15 cellular contexts compared by ENCODE assay signal in the genomic region with DNA sequence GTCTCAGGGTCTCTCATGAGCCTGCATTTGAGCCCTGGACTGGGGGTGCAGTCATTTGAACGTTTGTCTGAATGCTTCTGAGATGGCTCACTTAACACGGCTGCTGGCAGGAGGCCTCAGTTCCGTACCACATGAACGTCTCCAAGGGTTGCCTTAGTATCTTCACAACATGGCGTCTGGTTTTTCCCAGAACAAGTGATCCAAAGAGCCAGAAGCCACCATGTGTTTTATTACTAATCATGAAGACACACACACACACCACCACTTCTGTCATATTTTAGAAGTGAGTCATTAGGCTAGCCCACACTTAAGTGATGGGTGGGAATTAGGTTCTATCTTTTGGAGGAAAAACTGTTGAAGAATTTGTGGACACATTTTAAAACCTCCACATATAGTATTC. TPM values are rescaled to one million over a fixed set of nuclear protein-coding genes. Genes with fewer than 3 reads are reported as not detected.
DNase-seq lines count a peak whose midpoint lies in the region; FAIRE-seq and TF ChIP-seq lines count a peak whose summit lies in the region.
"Had no signal": no experiment of that assay in that cellular context is flagged by ENCODE, and none has a peak within 500 bp of the region (broad histone marks: within the 10 kb centered on the region; RNA-seq: fewer than 3 reads in every experiment).

No MANE protein-coding gene starts in this region.

- H3K27me3 Mint-ChIP-seq in MCF 10A (ENCODE audit: insufficient read depth, unreplicated experiment) = no peaks in the 10 kb centered on the region
- no peaks in the 10 kb centered on the region for H3K27me3 Mint-ChIP-seq in activated CD4-positive, alpha-beta memory T cell treated with anti-CD3 and anti-CD28 coated beads for 36 hours
- H3K27me3 Mint-ChIP-seq: activated CD4-positive, alpha-beta T cell treated with anti-CD3 and anti-CD28 coated beads for 36 hours; naive thymus-derived CD8-positive, alpha-beta T cell had no signal

- peak overlapping the region; percentile 4 for H3K4me2 ChIP-seq in keratinocyte (ENCODE audit: control insufficient read depth, extremely low read depth, insufficient read depth, low read depth, low read length)

- H3K4me1 ChIP-seq in breast epithelium = no peaks in the 10 kb centered on the region
- H3K4me1 ChIP-seq in keratinocyte (ENCODE audit: control insufficient read depth, extremely low read depth, insufficient read depth, low read length) = peaks cover 15% of the 10 kb centered on the region
- H3K4me1 ChIP-seq: HAP-1 had no signal

- H3K36me3 ChIP-seq in breast epithelium (no peaks in the 10 kb centered on the region), keratinocyte (ENCODE audit: control insufficient read depth in 2 of 2, extremely low read depth in 1 of 2, insufficient read depth in 2 of 2, low read length in 2 of 2) (no peaks in the 10 kb centered on the region)
- H3K36me3 ChIP-seq: HAP-1 had no signal

- H3K4me1 Mint-ChIP-seq in MCF 10A (ENCODE audit: insufficient read depth, unreplicated experiment) = peaks cover 19% of the 10 kb centered on the region
- no peaks in the 10 kb centered on the region for H3K4me1 Mint-ChIP-seq in activated CD4-positive, alpha-beta memory T cell treated with anti-CD3 and anti-CD28 coated beads for 36 hours (ENCODE audit: low read depth)
- H3K4me1 Mint-ChIP-seq: activated CD4-positive, alpha-beta T cell treated with anti-CD3 and anti-CD28 coated beads for 36 hours; naive thymus-derived CD8-positive, alpha-beta T cell had no signal

- H3K4me3 Mint-ChIP-seq in MCF 10A (ENCODE audit: unreplicated experiment) = no peak overlapping the region
- H3K4me3 Mint-ChIP-seq in activated CD4-positive, alpha-beta memory T cell treated with anti-CD3 and anti-CD28 coated beads for 36 hours = no peak overlapping the region
- H3K4me3 Mint-ChIP-seq: activated CD4-positive, alpha-beta T cell treated with anti-CD3 and anti-CD28 coated beads for 36 hours; naive thymus-derived CD8-positive, alpha-beta T cell had no signal

- TF ChIP-seq CTCF in MCF 10A (IDR thresholded peaks at IDR 0.05; ENCODE audit: unreplicated experiment) (no peak), breast epithelium (IDR thresholded peaks at IDR 0.05) (no peak), keratinocyte (optimal IDR thresholded peaks at IDR 0.05 in 1 of 3, IDR thresholded peaks at IDR 0.05 in 1 of 3, conservative IDR thresholded peaks at IDR 0.05 in 1 of 3; ENCODE audit: extremely low read depth in 1 of 3, insufficient read depth in 2 of 3, low read length in 3 of 3) (no peak)

- no peaks in the 10 kb centered on the region for H3K9me3 ChIP-seq in breast epithelium
- H3K9me3 ChIP-seq in keratinocyte (ENCODE audit: control insufficient read depth, low read depth, low read length) = no peaks in the 10 kb centered on the region
- H3K9me3 ChIP-seq: HAP-1 had no signal

- no peak for TF ChIP-seq POLR2A in breast epithelium (IDR thresholded peaks at IDR 0.05)

- H3K79me2 ChIP-seq in keratinocyte (ENCODE audit: control insufficient read depth, insufficient read depth, low read length) = no peaks in the 10 kb centered on the region

- no peaks in the 10 kb centered on the region for H4K20me1 ChIP-seq in keratinocyte (ENCODE audit: control insufficient read depth, extremely low read depth, insufficient read depth, low read length)

- CTCF ChIA-PET in MCF 10A (lab: Yijun Ruan, JAX) = interaction anchor here (0.6 to 2.5 kb wide), 7 partner anchors 16 to 272 kb away, joined by 3 to 7 read pairs (median 5); no protein-coding TSS in a partner anchor
- CTCF ChIA-PET in activated CD4-positive, alpha-beta memory T cell treated with anti-CD3 and anti-CD28 coated beads for 36 hours (lab: Charles Lee) = no interaction called here

- H3K27me3 ChIP-seq in breast epithelium = no peaks in the 10 kb centered on the region
- H3K27me3 ChIP-seq in keratinocyte (ENCODE audit: control insufficient read depth, extremely low read depth, insufficient read depth, low read length) = no peaks in the 10 kb centered on the region

- DNase-seq in MCF 10A (ENCODE audit: unreplicated experiment) = peak; percentile 56
- DNase-seq in breast epithelium (ENCODE audit: low spot score in 2 of 2) = no peak
- peak; percentile 86 for DNase-seq in amniotic epithelial cell (ENCODE audit: low read depth)
- DNase-seq in keratinocyte (ENCODE audit: low read depth, low spot score) = no peak
- no peak for DNase-seq in GM19240 (ENCODE audit: insufficient read length, low spot score)
- DNase-seq in occipital lobe (lab: John Stamatoyannopoulos, UW) = no peak
- no peak for DNase-seq in NCI-H524 treated with DMSO at 0.1 percent for 48 hours (lab: John Stamatoyannopoulos, UW)
- DNase-seq in activated CD4-positive, alpha-beta memory T cell treated with anti-CD3 and anti-CD28 coated beads for 36 hours = no peak
- DNase-seq: activated CD4-positive, alpha-beta T cell treated with anti-CD3 and anti-CD28 coated beads for 36 hours; activated gamma-delta T cell treated with Interleukin-2 at 50 U/mL for 16 hours; AML-193; Kasumi-1; naive thymus-derived CD8-positive, alpha-beta T cell; SIG-M5 had no signal

- no peaks in the 10 kb centered on the region for H3K9me1 ChIP-seq in keratinocyte (ENCODE audit: control insufficient read depth, extremely low read depth, insufficient read depth, low read length)

- FAIRE-seq in keratinocyte (lab: Jason Lieb, UNC) = peak; percentile 59

- dilution Hi-C loops in keratinocyte (cut with MboI; ENCODE audit: extremely low pct_ligation_motif_present, low sequenced_read_pairs) = no loop called here

- H3K27ac Mint-ChIP-seq in MCF 10A (ENCODE audit: low read depth, unreplicated experiment) = no peak overlapping the region
- no peak overlapping the region for H3K27ac Mint-ChIP-seq in activated CD4-positive, alpha-beta memory T cell treated with anti-CD3 and anti-CD28 coated beads for 36 hours
- H3K27ac Mint-ChIP-seq: activated CD4-positive, alpha-beta T cell treated with anti-CD3 and anti-CD28 coated beads for 36 hours; naive thymus-derived CD8-positive, alpha-beta T cell had no signal

- no peaks in the 10 kb centered on the region for H3K9me3 Mint-ChIP-seq in MCF 10A (ENCODE audit: unreplicated experiment)
- H3K9me3 Mint-ChIP-seq in activated CD4-positive, alpha-beta memory T cell treated with anti-CD3 and anti-CD28 coated beads for 36 hours = no peaks in the 10 kb centered on the region

- no peak overlapping the region for H3K27ac ChIP-seq in breast epithelium
- H3K27ac ChIP-seq in keratinocyte (ENCODE audit: control insufficient read depth, insufficient read depth, low read length) = peak overlapping the region; percentile 55

- no TSS peak for BruUV-seq in MCF 10A (replicated peaks; lab: Mats Ljungman, UMichigan)

- H3K36me3 Mint-ChIP-seq in MCF 10A (ENCODE audit: insufficient read depth, unreplicated experiment) = no peaks in the 10 kb centered on the region
- H3K36me3 Mint-ChIP-seq in activated CD4-positive, alpha-beta memory T cell treated with anti-CD3 and anti-CD28 coated beads for 36 hours = no peaks in the 10 kb centered on the region

- intact Hi-C loops in MCF 10A (cut with micrococcal nuclease) = no loop called here
- intact Hi-C loops in breast epithelium (cut with DNase I; ENCODE audit: low total_unique reads) = loop anchor here (10.0 kb wide), 1 partner anchor 355 kb away; no protein-coding TSS in a partner anchor
- intact Hi-C loops in activated CD4-positive, alpha-beta memory T cell treated with anti-CD3 and anti-CD28 coated beads for 36 hours (cut with micrococcal nuclease) = no loop called here

- POLR2A ChIA-PET in MCF 10A (lab: Yijun Ruan, JAX) = no interaction called here
- POLR2A ChIA-PET in activated CD4-positive, alpha-beta memory T cell treated with anti-CD3 and anti-CD28 coated beads for 36 hours (lab: Charles Lee) = no interaction called here

- H3K9ac ChIP-seq in keratinocyte (ENCODE audit: control insufficient read depth, extremely low read depth, insufficient read depth, low read length) = no peak overlapping the region

- peak overlapping the region; percentile 90 for H2AFZ ChIP-seq in keratinocyte (ENCODE audit: control insufficient read depth, low read length)

- H3K4me3 ChIP-seq in breast epithelium (no peak overlapping the region), keratinocyte (ENCODE audit: control insufficient read depth in 2 of 3, extremely low read depth in 1 of 3, insufficient read depth in 2 of 3, low read depth in 1 of 3, low read length in 3 of 3) (no peak overlapping the region)
- H3K4me3 ChIP-seq: HAP-1 had no signal

RNA-seq across cellular contexts. Expression of a gene that starts 15.0 kb away (rescaled TPM):
- total RNA-seq in MCF 10A (2022) (204 and 241 TPM in 2 replicates), breast epithelium (10 to 100 TPM; 34.1 to 73.9 (median 63.9) TPM), occipital lobe (49.4 TPM)
- polyA plus RNA-seq in keratinocyte = 178 to 277 TPM (median 204 TPM) in 3 replicates
- 98.6 TPM for polyA plus RNA-seq in keratinocyte (2011; ENCODE audit: low read depth)
- 119 and 264 TPM in 2 replicates for polyA plus RNA-seq in keratinocyte (2011; cell fraction: cytosol; rRNA removed)
- polyA plus RNA-seq in keratinocyte (2011; cell fraction: nucleus; rRNA removed) = 200 and 258 TPM in 2 replicates
- 82.0 and 167 TPM in 2 replicates for polyA plus RNA-seq in keratinocyte (2012; ENCODE audit: low replicate concordance)
- polyA minus RNA-seq in keratinocyte = 89.3 to 345 TPM (median 245 TPM) in 3 replicates
- polyA minus RNA-seq in keratinocyte (2011; cell fraction: cytosol; rRNA and poly(A)+ RNA removed) = 288 TPM
- 261 and 560 TPM in 2 replicates for polyA minus RNA-seq in keratinocyte (2011; cell fraction: nucleus; rRNA and poly(A)+ RNA removed)
- total RNA-seq in activated CD4-positive, alpha-beta memory T cell treated with anti-CD3 and anti-CD28 coated beads for 36 hours = 10 to 100 TPM; 13.5 to 15.6 TPM

Comparison
In these comparisons a context has a peak if more than half of its experiments do, and no peak if none do; other contexts are left out.
1. DNase-seq: peak in MCF 10A (single experiment) and amniotic epithelial cell (single experiment); none in breast epithelium (0 of 2), keratinocyte (single experiment), GM19240 (single experiment), occipital lobe (single experiment), NCI-H524 treated with DMSO at 0.1 percent for 48 hours (single experiment) and activated CD4-positive, alpha-beta memory T cell treated with anti-CD3 and anti-CD28 coated beads for 36 hours (single experiment).